ENCODE assay signal across 12 cellular contexts in the genomic region with DNA sequence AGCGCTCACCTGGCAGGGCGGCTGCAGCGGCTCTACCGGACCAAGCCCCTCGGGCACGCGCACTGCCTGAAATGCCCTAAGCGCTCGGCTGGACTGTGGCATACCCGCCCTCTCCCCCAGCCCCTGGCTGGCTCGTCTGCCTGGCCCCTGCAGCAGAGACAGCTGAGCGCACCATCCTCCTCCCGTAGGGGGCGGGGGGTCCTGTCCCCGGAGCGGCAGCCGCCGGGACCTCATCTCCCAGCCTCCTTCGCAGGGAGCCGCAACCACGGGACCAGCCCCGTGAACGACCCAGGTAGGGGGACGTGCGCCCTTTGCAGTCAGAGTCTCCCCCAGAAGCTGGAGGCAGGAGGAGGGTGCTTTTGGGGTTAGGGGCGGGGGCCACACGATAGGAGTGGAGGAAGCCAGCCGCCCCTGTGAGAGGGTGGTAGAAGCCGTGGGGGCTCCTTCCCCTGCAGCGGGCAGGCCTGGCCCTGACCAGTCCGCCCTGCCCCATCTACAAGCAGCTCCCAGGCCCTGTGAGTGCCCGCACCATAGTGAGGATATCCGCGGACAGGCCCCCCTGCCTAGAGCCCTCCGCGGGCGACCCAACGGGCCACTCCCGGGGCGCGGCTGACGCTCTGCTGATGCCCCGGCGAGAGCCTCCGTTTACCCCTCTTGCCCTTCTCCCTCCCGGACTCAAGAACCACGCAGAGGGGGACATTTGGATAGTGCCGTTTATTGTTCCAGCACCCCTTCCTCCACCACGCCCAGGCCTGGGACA.
"Had no signal": no experiment of that assay in that cellular context is flagged by ENCODE, and none has a peak within 500 bp of the region (broad histone marks: within the 10 kb centered on the region; RNA-seq: fewer than 3 reads in every experiment).

No MANE protein-coding gene starts in this region.

- H3K27me3 Mint-ChIP-seq: activated CD4-positive, alpha-beta T cell treated with anti-CD3 and anti-CD28 coated beads, Interleukin-2, amount 10 ng/mL, durations not matched to agents 7 days and 5 days had no signal

- H3K9me3 ChIP-seq: gastrocnemius medialis, sigmoid colon, tibial nerve, uterus had no signal

- H3K4me1 ChIP-seq: uterus had no signal

- H3K36me3 ChIP-seq: uterus had no signal

- H3K4me3 Mint-ChIP-seq: activated CD4-positive, alpha-beta T cell treated with anti-CD3 and anti-CD28 coated beads, Interleukin-2, amount 10 ng/mL, durations not matched to agents 7 days and 5 days; activated naive CD4-positive, alpha-beta T cell treated with anti-CD3 and anti-CD28 coated beads for 36 hours; nephron; T-helper 2 cell treated with Interferon-gamma antibody and Interleukin-4, amounts not matched to agents 5 μg/mL and 100 μg/mL, for 36 hours had no signal

- ATAC-seq: gastrocnemius medialis had no signal

- H3K27ac ChIP-seq: dorsolateral prefrontal cortex, gastrocnemius medialis, sigmoid colon, tibial nerve, uterus had no signal

- H3K4me1 Mint-ChIP-seq: activated CD4-positive, alpha-beta T cell treated with anti-CD3 and anti-CD28 coated beads, Interleukin-2, amount 10 ng/mL, durations not matched to agents 7 days and 5 days; nephron had no signal

- DNase-seq: activated CD4-positive, alpha-beta T cell treated with anti-CD3 and anti-CD28 coated beads, Interleukin-2, amount 10 ng/mL, durations not matched to agents 7 days and 5 days; activated naive CD4-positive, alpha-beta T cell treated with anti-CD3 and anti-CD28 coated beads for 36 hours; dorsolateral prefrontal cortex; erythroblast; gastrocnemius medialis; islet precursor cell; sigmoid colon; stimulated activated CD4-positive, alpha-beta T cell treated with anti-CD3 and anti-CD28 coated beads, Interleukin-1b, Interleukin-23, amount 100 ng/mL, for 48 hours; uterus had no signal

- H3K27ac Mint-ChIP-seq: activated CD4-positive, alpha-beta T cell treated with anti-CD3 and anti-CD28 coated beads, Interleukin-2, amount 10 ng/mL, durations not matched to agents 7 days and 5 days; activated naive CD4-positive, alpha-beta T cell treated with anti-CD3 and anti-CD28 coated beads for 36 hours; nephron; T-helper 2 cell treated with Interferon-gamma antibody and Interleukin-4, amounts not matched to agents 5 μg/mL and 100 μg/mL, for 36 hours had no signal

- H3K9me3 Mint-ChIP-seq: activated CD4-positive, alpha-beta T cell treated with anti-CD3 and anti-CD28 coated beads, Interleukin-2, amount 10 ng/mL, durations not matched to agents 7 days and 5 days; activated naive CD4-positive, alpha-beta T cell treated with anti-CD3 and anti-CD28 coated beads for 36 hours; nephron; T-helper 2 cell treated with Interferon-gamma antibody and Interleukin-4, amounts not matched to agents 5 μg/mL and 100 μg/mL, for 36 hours had no signal

- H3K4me3 ChIP-seq: dorsolateral prefrontal cortex, gastrocnemius medialis, sigmoid colon, tibial nerve, uterus had no signal

- H3K27me3 ChIP-seq: dorsolateral prefrontal cortex, gastrocnemius medialis, sigmoid colon, tibial nerve, uterus had no signal
